Comparison of ENCODE assay signal across 8 cellular contexts in the genomic region with DNA sequence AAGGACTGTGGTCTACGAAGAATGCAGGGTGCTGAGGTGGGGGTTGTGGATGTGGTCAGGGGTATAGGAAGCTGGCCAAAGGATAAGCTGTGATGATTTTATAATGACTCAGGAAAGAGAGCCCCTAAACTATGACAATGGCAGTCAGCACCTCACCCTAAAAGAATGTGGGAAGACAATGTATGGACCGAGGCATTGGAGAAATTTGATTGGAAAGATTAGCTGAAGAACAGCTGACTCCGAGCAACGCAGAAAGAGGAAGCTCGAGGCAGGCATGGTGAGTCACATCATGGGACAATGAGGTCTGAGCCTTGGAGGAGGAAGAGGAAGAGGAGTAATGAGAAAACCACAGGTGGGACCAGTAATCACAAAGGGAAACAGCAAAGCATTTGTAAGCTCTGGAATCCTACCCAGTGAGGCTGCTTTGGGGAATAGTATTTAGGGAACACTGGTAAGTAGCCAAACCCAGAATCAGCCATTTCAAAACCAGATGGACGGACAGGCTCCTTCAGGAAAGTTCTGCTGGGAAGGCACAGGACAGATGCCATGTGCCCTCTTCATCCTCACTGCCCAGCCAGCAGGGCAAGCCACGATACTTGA.
DNase-seq lines count a peak whose midpoint lies in the region; ATAC-seq and TF ChIP-seq lines count a peak whose summit lies in the region.

No MANE protein-coding gene starts in this region.

- H3K4me3 Mint-ChIP-seq in activated T-helper 2 cell treated with anti-CD3 and anti-CD28 coated beads, Interferon-gamma antibody, Interleukin-2, Interleukin-4, amounts not matched to agents 10 μg/mL and 5 μg/mL and 100 μg/mL, durations not matched to agents 14 hours and 24 hours and 36 hours (ENCODE audit: low read depth): no peak overlapping the region

- in situ Hi-C loops in GM13976 (cut with MboI; ENCODE audit: low sequenced_read_pairs, unreplicated experiment): no loop called here

- H3K4me1 Mint-ChIP-seq in activated T-helper 2 cell treated with anti-CD3 and anti-CD28 coated beads, Interferon-gamma antibody, Interleukin-2, Interleukin-4, amounts not matched to agents 10 μg/mL and 5 μg/mL and 100 μg/mL, durations not matched to agents 14 hours and 24 hours and 36 hours (ENCODE audit: low read depth): no peaks in the 10 kb centered on the region

- ATAC-seq in HG02970 (IDR thresholded peaks at IDR 0.05; ENCODE audit: low FRiP score, unreplicated experiment): no peak

- H3K27me3 Mint-ChIP-seq in activated T-helper 2 cell treated with anti-CD3 and anti-CD28 coated beads, Interferon-gamma antibody, Interleukin-2, Interleukin-4, amounts not matched to agents 10 μg/mL and 5 μg/mL and 100 μg/mL, durations not matched to agents 14 hours and 24 hours and 36 hours (ENCODE audit: low read depth): peaks cover 3% of the 10 kb centered on the region

- H3K4me3 ChIP-seq in fibroblast of villous mesenchyme (ENCODE audit: low read depth, low read length): no peak overlapping the region

- TF ChIP-seq CTCF in fibroblast of villous mesenchyme (IDR thresholded peaks at IDR 0.05; ENCODE audit: insufficient read depth, low read depth, low read length) (no peak), GM13976 (IDR thresholded peaks at IDR 0.05; ENCODE audit: borderline replicate concordance, control extremely low read depth, extremely low read depth, insufficient read depth, missing control alignments) (no peak)

- peak; percentile 82 for DNase-seq in GM04503 (ENCODE audit: low read depth)
- peak; percentile 83 for DNase-seq in SIG-M5 treated with dmso at 0.1 percent for 504 hours (lab: John Stamatoyannopoulos, UW; ENCODE audit: unreplicated experiment)
- DNase-seq in fibroblast of villous mesenchyme (ENCODE audit: low read depth): peak; percentile 81
- peak; percentile 88 for DNase-seq in renal cortical epithelial cell (ENCODE audit: low read depth)
- no peak for DNase-seq in posterior vena cava (ENCODE audit: low spot score)
- DNase-seq in GM13976 (ENCODE audit: low spot score): no peak
- no peak for DNase-seq in activated T-helper 2 cell treated with anti-CD3 and anti-CD28 coated beads, Interferon-gamma antibody, Interleukin-2, Interleukin-4, amounts not matched to agents 10 μg/mL and 5 μg/mL and 100 μg/mL, durations not matched to agents 14 hours and 24 hours and 36 hours (ENCODE audit: low spot score)

- no peaks in the 10 kb centered on the region for H3K9me3 Mint-ChIP-seq in activated T-helper 2 cell treated with anti-CD3 and anti-CD28 coated beads, Interferon-gamma antibody, Interleukin-2, Interleukin-4, amounts not matched to agents 10 μg/mL and 5 μg/mL and 100 μg/mL, durations not matched to agents 14 hours and 24 hours and 36 hours

- intact Hi-C loops in posterior vena cava (cut with DNase I): loop anchor here in 1 of 2 donors (10.0 kb wide), 1 partner anchor 57 kb away; no protein-coding TSS in a partner anchor
- intact Hi-C loops in activated T-helper 2 cell treated with anti-CD3 and anti-CD28 coated beads, Interferon-gamma antibody, Interleukin-2, Interleukin-4, amounts not matched to agents 10 μg/mL and 5 μg/mL and 100 μg/mL, durations not matched to agents 14 hours and 24 hours and 36 hours (cut with micrococcal nuclease): no loop called here

- no peak overlapping the region for H3K27ac Mint-ChIP-seq in activated T-helper 2 cell treated with anti-CD3 and anti-CD28 coated beads, Interferon-gamma antibody, Interleukin-2, Interleukin-4, amounts not matched to agents 10 μg/mL and 5 μg/mL and 100 μg/mL, durations not matched to agents 14 hours and 24 hours and 36 hours

- no peaks in the 10 kb centered on the region for H3K36me3 Mint-ChIP-seq in activated T-helper 2 cell treated with anti-CD3 and anti-CD28 coated beads, Interferon-gamma antibody, Interleukin-2, Interleukin-4, amounts not matched to agents 10 μg/mL and 5 μg/mL and 100 μg/mL, durations not matched to agents 14 hours and 24 hours and 36 hours (ENCODE audit: low read depth)

Comparison
In these comparisons a context has a peak if more than half of its experiments do, and no peak if none do; other contexts are left out.
1. DNase-seq: peak in GM04503 (single experiment), SIG-M5 treated with dmso at 0.1 percent for 504 hours (single experiment), fibroblast of villous mesenchyme (single experiment) and renal cortical epithelial cell (single experiment); none in posterior vena cava (single experiment), GM13976 (single experiment) and activated T-helper 2 cell treated with anti-CD3 and anti-CD28 coated beads, Interferon-gamma antibody, Interleukin-2, Interleukin-4, amounts not matched to agents 10 μg/mL and 5 μg/mL and 100 μg/mL, durations not matched to agents 14 hours and 24 hours and 36 hours (single experiment).